8 cellular contexts compared by ENCODE assay signal in the genomic region with DNA sequence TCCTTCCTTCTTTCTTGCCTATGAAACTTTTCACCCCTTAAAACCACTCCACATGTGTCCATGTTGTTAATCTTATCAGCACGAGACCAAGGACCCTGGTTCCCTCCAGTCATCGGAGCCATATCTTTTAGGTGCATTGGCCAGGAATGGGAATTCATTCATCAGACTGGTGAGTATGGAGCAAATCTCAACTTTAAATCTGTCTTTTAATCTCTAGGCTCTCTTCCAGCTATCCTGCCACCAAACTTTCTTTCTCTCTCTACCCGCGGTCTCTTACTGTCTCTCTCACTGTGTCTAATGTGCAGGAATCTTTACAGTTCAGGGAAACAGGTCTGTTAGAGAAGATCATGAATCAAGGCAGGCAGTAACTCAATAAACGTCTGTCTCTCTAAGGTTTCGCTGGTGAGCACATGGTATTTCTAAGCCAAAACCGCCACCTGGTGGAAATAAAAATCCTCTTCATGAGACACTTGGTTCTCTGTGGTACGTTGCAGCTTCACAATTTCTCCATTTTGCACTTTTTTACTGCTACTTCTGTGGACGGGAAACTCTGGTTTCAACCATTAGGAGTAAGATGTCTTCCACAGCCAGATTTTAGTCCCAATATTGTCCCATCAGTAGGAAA. TPM values are rescaled to one million over a fixed set of nuclear protein-coding genes. Genes with fewer than 3 reads are reported as not detected.
DNase-seq lines count a peak whose midpoint lies in the region; ATAC-seq and TF ChIP-seq lines count a peak whose summit lies in the region.

No MANE protein-coding gene starts in this region.

- H3K27ac Mint-ChIP-seq in MCF 10A (ENCODE audit: low read depth, unreplicated experiment), result no peak overlapping the region

- CTCF ChIA-PET in MCF 10A (lab: Yijun Ruan, JAX), result interaction anchor here (0.6 to 5.8 kb wide), 17 partner anchors 8 to 1517 kb away, joined by 3 to 77 read pairs (median 4); partner anchors contain the start of gene EID2

- DNase-seq in activated CD8-positive, alpha-beta memory T cell treated with anti-CD3 and anti-CD28 coated beads, Interleukin-2, amount 50 U/mL, for 1 hour (ENCODE audit: extremely low read depth), result peak; percentile 26
- no peak for DNase-seq in activated CD8-positive, alpha-beta memory T cell treated with anti-CD3 and anti-CD28 coated beads for 24 hours
- DNase-seq in MV-4-11 (lab: John Stamatoyannopoulos, UW) (peak; percentile 71), SK-N-DZ (ENCODE audit: low spot score) (peak; percentile 65), MCF 10A (ENCODE audit: unreplicated experiment) (peak; percentile 66), kidney tubule cell (ENCODE audit: low spot score) (peak; percentile 59), stromal cell of bone marrow (ENCODE audit: low read depth) (peak; percentile 18)

- peak; percentile 43 for TF ChIP-seq CTCF in MCF 10A (IDR thresholded peaks at IDR 0.05; ENCODE audit: unreplicated experiment)

- intact Hi-C loops in MCF 10A (cut with micrococcal nuclease), result loop anchor here (1.0 kb wide), 2 partner anchors 121 to 232 kb away; no protein-coding TSS in a partner anchor

- POLR2A ChIA-PET in MCF 10A (lab: Yijun Ruan, JAX), result interaction anchor here (1.2 kb wide), 1 partner anchor 139 kb away, joined by 3 read pairs; the partner anchor contains the start of gene EID2B

- no TSS peak for BruUV-seq in MCF 10A (replicated peaks; lab: Mats Ljungman, UMichigan)

- peaks cover 45% of the 10 kb centered on the region for H3K27me3 Mint-ChIP-seq in MCF 10A (ENCODE audit: insufficient read depth, unreplicated experiment)

- ATAC-seq in GM18858 (IDR thresholded peaks at IDR 0.05; ENCODE audit: unreplicated experiment), result no peak

- H3K4me3 Mint-ChIP-seq in MCF 10A (ENCODE audit: unreplicated experiment), result no peak overlapping the region

- peaks cover 6% of the 10 kb centered on the region for H3K4me1 Mint-ChIP-seq in MCF 10A (ENCODE audit: insufficient read depth, unreplicated experiment)

- H3K36me3 Mint-ChIP-seq in MCF 10A (ENCODE audit: insufficient read depth, unreplicated experiment), result no peaks in the 10 kb centered on the region

- no peaks in the 10 kb centered on the region for H3K9me3 Mint-ChIP-seq in MCF 10A (ENCODE audit: unreplicated experiment)

RNA-seq across cellular contexts. Expression of gene LGALS16, which starts 16.1 kb away (rescaled TPM):
- polyA plus RNA-seq in SK-N-DZ (2014; cell fraction: cytosol; rRNA removed), result not detected in 2 replicates
- not detected in 2 replicates for polyA plus RNA-seq in SK-N-DZ (2014; cell fraction: nucleus; rRNA removed)
- not detected in 2 replicates for total RNA-seq in MCF 10A (2022)

RNA-seq across cellular contexts. Expression of gene LGALS14, which starts 32.4 kb away (rescaled TPM):
- not detected in 2 replicates for polyA plus RNA-seq in SK-N-DZ (2014; cell fraction: cytosol; rRNA removed)
- not detected in 2 replicates for polyA plus RNA-seq in SK-N-DZ (2014; cell fraction: nucleus; rRNA removed)
- not detected in 2 replicates for total RNA-seq in MCF 10A (2022)
